Comparison of ENCODE assay signal across 19 cellular contexts in genomic region chr5:116142495-116142894, GRCh38. TPM values are rescaled to one million over a fixed set of nuclear protein-coding genes. Genes with fewer than 3 reads are reported as not detected.
DNase-seq lines count a peak whose midpoint lies in the region; FAIRE-seq and TF ChIP-seq lines count a peak whose summit lies in the region.
"Had no signal": no experiment of that assay in that cellular context is flagged by ENCODE, and none has a peak within 500 bp of the region (broad histone marks: within the 10 kb centered on the region; RNA-seq: fewer than 3 reads in every experiment).

No MANE protein-coding gene starts in this region.

- H3K4me1 ChIP-seq in H9 (ENCODE audit: insufficient read depth, low read length): no peaks in the 10 kb centered on the region
- H3K4me1 ChIP-seq in small intestine (ENCODE audit: control insufficient read depth in 2 of 2, insufficient read depth in 1 of 2, low read depth in 1 of 2, low read length in 1 of 2): no peaks in the 10 kb centered on the region
- H3K4me1 ChIP-seq in ovary (ENCODE audit: insufficient read depth): no peaks in the 10 kb centered on the region

- H3K14ac ChIP-seq in H9 (ENCODE audit: insufficient read depth, low read length): no peak overlapping the region

- no peak for TF ChIP-seq EP300 in ovary (IDR thresholded peaks at IDR 0.05)

- no peaks in the 10 kb centered on the region for H4K20me1 ChIP-seq in H9 (ENCODE audit: control insufficient read depth, insufficient read depth, insufficient read length)

- no peaks in the 10 kb centered on the region for H3K36me3 Mint-ChIP-seq in H9 (ENCODE audit: insufficient read depth in 1 of 3, low read depth in 3 of 3)

- no peaks in the 10 kb centered on the region for H3K79me1 ChIP-seq in H9 (ENCODE audit: insufficient read depth, low read depth, low read length, poor library complexity, severe bottlenecking)

- H3K79me2 ChIP-seq in H9 (ENCODE audit: insufficient read depth, low read length): no peaks in the 10 kb centered on the region

- H4K5ac ChIP-seq in H9 (ENCODE audit: insufficient read length, low read depth, low read length): no peak overlapping the region

- H3K4me1 Mint-ChIP-seq in H9: no peaks in the 10 kb centered on the region

- H3K4me2 ChIP-seq in H9 (ENCODE audit: insufficient read depth, insufficient read length, low read length): no peak overlapping the region
- H3K4me2 ChIP-seq: KMS-11, PC-9 had no signal

- no peak overlapping the region for H3K4ac ChIP-seq in H9 (ENCODE audit: low read depth, low read length)

- H3K9me3 ChIP-seq in H9 (ENCODE audit: control insufficient read depth, low read depth, low read length) (no peaks in the 10 kb centered on the region), small intestine (ENCODE audit: control insufficient read depth, low read depth) (no peaks in the 10 kb centered on the region), ovary (no peaks in the 10 kb centered on the region), WERI-Rb-1 (ENCODE audit: severe bottlenecking) (no peaks in the 10 kb centered on the region)

- H3K27me3 Mint-ChIP-seq in H9 (ENCODE audit: low read depth): no peaks in the 10 kb centered on the region

- TF ChIP-seq POLR2A in ovary (IDR thresholded peaks at IDR 0.05): no peak

- no peak overlapping the region for H3K4me3 Mint-ChIP-seq in H9

- no peak overlapping the region for H2BK12ac ChIP-seq in H9 (ENCODE audit: insufficient read length, low read depth, low read length)

- H3K27ac Mint-ChIP-seq in H9: no peak overlapping the region

- TF ChIP-seq CTCF in H9 (conservative IDR thresholded peaks at IDR 0.05) (peak; percentile 50), cardiac fibroblast (IDR thresholded peaks at IDR 0.05; ENCODE audit: low read depth, low read length) (peak; percentile 10), ovary (IDR thresholded peaks at IDR 0.05) (no peak), WERI-Rb-1 (IDR thresholded peaks at IDR 0.05; ENCODE audit: low read depth, low read length) (no peak)

- no peak overlapping the region for H3T11ph ChIP-seq in H9 (ENCODE audit: low read length)

- no peak overlapping the region for H3K4me3 ChIP-seq in cardiac fibroblast (replicated peaks in 1 of 2; ENCODE audit: low read depth in 2 of 2, low read length in 2 of 2)
- no peak overlapping the region for H3K4me3 ChIP-seq in small intestine (ENCODE audit: low read depth in 1 of 2, low read length in 2 of 2)
- no peak overlapping the region for H3K4me3 ChIP-seq in ovary
- H3K4me3 ChIP-seq in WERI-Rb-1 (ENCODE audit: low read depth, low read length): no peak overlapping the region
- H3K4me3 ChIP-seq: PC-9 had no signal

- intact Hi-C loops in ovary (cut with DNase I): no loop called here

- H3K27ac ChIP-seq in H9 (ENCODE audit: insufficient read length, low read depth, low read length) (no peak overlapping the region), small intestine (ENCODE audit: low read depth in 1 of 2, low read length in 1 of 2) (no peak overlapping the region), ovary (no peak overlapping the region), WERI-Rb-1 (no peak overlapping the region)
- H3K27ac ChIP-seq: KMS-11, PC-9, RWPE1 had no signal

- no peak overlapping the region for H4K91ac ChIP-seq in H9 (ENCODE audit: insufficient read length, low read depth, low read length)

- no peak overlapping the region for H2AK5ac ChIP-seq in H9 (ENCODE audit: insufficient read length, low read length)

- no peak overlapping the region for H2BK15ac ChIP-seq in H9 (ENCODE audit: low read depth, low read length)

- no peak overlapping the region for H2AFZ ChIP-seq in H9 (ENCODE audit: low read length)
- H2AFZ ChIP-seq: PC-9 had no signal

- FAIRE-seq in frontal cortex (lab: Jason Lieb, UNC) (peak; percentile 3), small intestine (lab: Jason Lieb, UNC) (peak; percentile 70)
- FAIRE-seq: HepG2 had no signal

- no peaks in the 10 kb centered on the region for H3K23me2 ChIP-seq in H9 (ENCODE audit: insufficient read length, low read depth, low read length, poor library complexity, severe bottlenecking)

- no peaks in the 10 kb centered on the region for H3K9me3 Mint-ChIP-seq in H9

- H3K18ac ChIP-seq in H9 (ENCODE audit: insufficient read length, low read depth, low read length): no peak overlapping the region

- no CpG with 5 or more reads among the region's 3 CpGs for WGBS in H9 (ENCODE audit: extremely low coverage, insufficient read length, low lambda C conversion rate)
- 94 to 96% (median 95%) methylated on average over 3 of the region's 3 CpGs for WGBS in small intestine, 3 donors
- 92 to 95% (median 93%) methylated on average over 3 of the region's 3 CpGs for WGBS in ovary, 3 donors

- H2BK120ac ChIP-seq in H9 (ENCODE audit: low read depth, low read length, poor library complexity, severe bottlenecking): no peak overlapping the region

- H3K27me3 ChIP-seq in H9 (ENCODE audit: insufficient read depth, low read length): no peaks in the 10 kb centered on the region
- H3K27me3 ChIP-seq in small intestine (ENCODE audit: control insufficient read depth in 2 of 2, insufficient read depth in 2 of 2, low read length in 2 of 2): no peaks in the 10 kb centered on the region
- no peaks in the 10 kb centered on the region for H3K27me3 ChIP-seq in ovary
- no peaks in the 10 kb centered on the region for H3K27me3 ChIP-seq in WERI-Rb-1 (ENCODE audit: insufficient read depth, low read depth, severe bottlenecking)

- H3K23ac ChIP-seq in H9 (ENCODE audit: insufficient read length, low read depth, low read length): no peak overlapping the region

- H3K56ac ChIP-seq in H9 (ENCODE audit: insufficient read length, low read depth, low read length): no peak overlapping the region

- H3K36me3 ChIP-seq in small intestine (ENCODE audit: control insufficient read depth in 2 of 2, insufficient read depth in 2 of 2, low read length in 2 of 2) (no peaks in the 10 kb centered on the region), ovary (no peaks in the 10 kb centered on the region), WERI-Rb-1 (no peaks in the 10 kb centered on the region)

- H4K8ac ChIP-seq in H9 (replicated peaks; ENCODE audit: insufficient read length, low read depth, low read length): no peak overlapping the region

- H3K9ac ChIP-seq in H9 (ENCODE audit: extremely low read depth, insufficient read length, low read length): no peak overlapping the region
- H3K9ac ChIP-seq: KMS-11 had no signal

- no peak overlapping the region for H2BK20ac ChIP-seq in H9 (ENCODE audit: low read depth, low read length, poor library complexity, severe bottlenecking)

- DNase-seq in H9 (no peak), cardiac fibroblast (ENCODE audit: low read depth in 2 of 2) (no peak), frontal cortex (ENCODE audit: low spot score in 2 of 2) (no peak), small intestine (no peak), NCI-H774 (lab: John Stamatoyannopoulos, UW) (no peak), iPS-NIHi11 (ENCODE audit: low spot score) (no peak), ovary (no peak), WERI-Rb-1 (no peak)
- DNase-seq: C1 segment of cervical spinal cord, DND-41, NCI-H1417, NCI-H187, NCI-H2227 treated with DMSO at 0.1 percent for 48 hours, NCI-H524, PC-9, SIG-M5 had no signal

- H2BK5ac ChIP-seq in H9 (ENCODE audit: insufficient read length, low read length): no peak overlapping the region

RNA-seq across cellular contexts. Expression of gene COMMD10, which starts 57.7 kb away (rescaled TPM):
- total RNA-seq in H9 (2021) (29.4 and 33.9 TPM in 2 replicates), frontal cortex (28.5 TPM), ovary (10 to 100 TPM; 24.1 to 45.9 (median 26.5) TPM)
- polyA plus RNA-seq in small intestine (10 to 100 TPM; 19.7 to 24.2 (median 22.2) TPM), ovary (10 to 100 TPM; 19.6 to 24.5 TPM)

Comparison
In these comparisons a context has a peak if more than half of its experiments do, and no peak if none do; other contexts are left out.
1. CTCF ChIP-seq: peak in H9 (single experiment) and cardiac fibroblast (single experiment); none in ovary (0 of 3) and WERI-Rb-1 (single experiment).